In the genomic region with DNA sequence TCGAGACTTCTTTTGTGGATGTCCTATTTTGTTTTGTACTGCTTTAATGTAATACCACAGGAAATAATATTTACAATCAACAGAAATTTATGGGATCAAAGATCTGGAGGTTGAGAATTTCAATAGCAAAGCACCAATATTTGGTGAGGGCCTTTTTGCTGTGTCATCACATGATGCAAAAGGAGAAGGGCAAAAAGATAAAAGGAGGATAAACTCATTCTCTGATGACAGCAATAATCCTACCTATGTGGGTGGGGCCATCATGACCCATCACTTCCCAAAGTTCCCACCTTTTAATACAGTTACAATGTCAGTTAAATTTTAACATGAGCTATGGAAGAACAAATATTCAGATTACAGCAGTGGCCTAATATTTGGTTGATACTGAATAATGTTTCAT, we compare ENCODE assay signal across 23 cellular contexts.
DNase-seq lines count a peak whose midpoint lies in the region; ATAC-seq, FAIRE-seq and TF ChIP-seq lines count a peak whose summit lies in the region.
"Had no signal": no experiment of that assay in that cellular context is flagged by ENCODE, and none has a peak within 500 bp of the region (broad histone marks: within the 10 kb centered on the region; RNA-seq: fewer than 3 reads in every experiment).

No MANE protein-coding gene starts in this region.

- no peak overlapping the region for H3K56ac ChIP-seq in IMR-90 (ENCODE audit: extremely low read depth, insufficient read depth, low read length)

- H2BK20ac ChIP-seq in IMR-90 (ENCODE audit: low read depth, low read length) = no peak overlapping the region

- no peak for TF ChIP-seq EP300 in HepG2 (IDR thresholded peaks at IDR 0.05; ENCODE audit: low read depth in 2 of 2, low read length in 2 of 2)
- no peak for TF ChIP-seq EP300 in HepG2 (CRISPR knock-in tag; IDR thresholded peaks at IDR 0.05; ENCODE audit: borderline replicate concordance)

- H3K9me2 ChIP-seq in SU-DHL-6 (replicated peaks; ENCODE audit: insufficient read depth, low read length) = no peaks in the 10 kb centered on the region

- no peaks in the 10 kb centered on the region for H3F3A ChIP-seq in SU-DHL-6 (ENCODE audit: insufficient read depth)

- peaks cover 31% of the 10 kb centered on the region for H3K9me3 ChIP-seq in HepG2 (ENCODE audit: low read length)
- H3K9me3 ChIP-seq in right lobe of liver = no peaks in the 10 kb centered on the region
- H3K9me3 ChIP-seq in IMR-90 (ENCODE audit: control insufficient read depth, insufficient read depth, low read length) = peaks cover under 1% of the 10 kb centered on the region; the same call in 1 of the 2 replicates
- H3K9me3 ChIP-seq in SU-DHL-6 (ENCODE audit: insufficient read depth, low read length) = peaks cover 9% of the 10 kb centered on the region; the same call in 1 of the 2 replicates
- no peaks in the 10 kb centered on the region for H3K9me3 ChIP-seq in CD4-positive, alpha-beta memory T cell (ENCODE audit: control insufficient read depth in 1 of 2, low read length in 2 of 2)
- H3K9me3 ChIP-seq: BE2C, Caco-2 had no signal

- H3K9ac ChIP-seq in HepG2 (ENCODE audit: insufficient read depth, low read depth, low read length) (no peak overlapping the region), IMR-90 (ENCODE audit: low read depth, low read length) (no peak overlapping the region), SU-DHL-6 (ENCODE audit: low read length) (no peak overlapping the region)
- H3K9ac ChIP-seq: BLaER1 had no signal

- no peak overlapping the region for H3K4me3 Mint-ChIP-seq in CD4-positive, alpha-beta memory T cell
- H3K4me3 Mint-ChIP-seq: CD14-positive monocyte; CD4-positive, CD25-positive, alpha-beta regulatory T cell; CD8-positive, alpha-beta T cell had no signal

- dilution Hi-C loops in IMR-90 (cut with HindIII; ENCODE audit: low sequenced_read_pairs, unreplicated experiment) = no loop called here

- H3K4me1 ChIP-seq in HepG2 (ENCODE audit: insufficient read depth, low read length) = no peaks in the 10 kb centered on the region
- no peaks in the 10 kb centered on the region for H3K4me1 ChIP-seq in right lobe of liver
- H3K4me1 ChIP-seq in IMR-90 (ENCODE audit: control insufficient read depth, insufficient read depth, low read length) = no peaks in the 10 kb centered on the region
- H3K4me1 ChIP-seq in CD4-positive, alpha-beta memory T cell (ENCODE audit: insufficient read depth, low read length) = no peaks in the 10 kb centered on the region
- H3K4me1 ChIP-seq: BE2C, BLaER1, Caco-2 had no signal

- H3K4me1 Mint-ChIP-seq in CD4-positive, alpha-beta memory T cell = no peaks in the 10 kb centered on the region
- H3K4me1 Mint-ChIP-seq: CD14-positive monocyte; CD4-positive, CD25-positive, alpha-beta regulatory T cell had no signal

- no peak for FAIRE-seq in HepG2 (lab: Jason Lieb, UNC)
- FAIRE-seq: D721Med, G401.6, GM12891, GM19239 had no signal

- H4K5ac ChIP-seq in IMR-90 (ENCODE audit: low read depth, low read length) = no peak overlapping the region

- H3K14ac ChIP-seq in IMR-90 (replicated peaks; ENCODE audit: low read depth, low read length) = no peak overlapping the region

- intact Hi-C loops in HepG2 (cut with micrococcal nuclease; ENCODE audit: unreplicated experiment) = no loop called here
- intact Hi-C loops in right lobe of liver (cut with DNase I) = no loop called here
- intact Hi-C loops in IMR-90 (cut with micrococcal nuclease) = no loop called here
- intact Hi-C loops in CD4-positive, alpha-beta memory T cell (cut with micrococcal nuclease) = no loop called here

- H2AK5ac ChIP-seq in IMR-90 (ENCODE audit: low read depth, low read length) = no peak overlapping the region

- H3K36me3 Mint-ChIP-seq in CD4-positive, alpha-beta memory T cell = no peaks in the 10 kb centered on the region
- H3K36me3 Mint-ChIP-seq: CD14-positive monocyte; CD4-positive, CD25-positive, alpha-beta regulatory T cell; CD8-positive, alpha-beta T cell had no signal

- POLR2A ChIA-PET in HepG2 (lab: Yijun Ruan, JAX) = no interaction called here
- POLR2A ChIA-PET in IMR-90 (lab: Charles Lee; ENCODE audit: unreplicated experiment) = no interaction called here
- POLR2A ChIA-PET in CD4-positive, alpha-beta memory T cell (lab: Charles Lee; ENCODE audit: partially characterized antibody) = no interaction called here

- no peak overlapping the region for H2BK5ac ChIP-seq in IMR-90 (ENCODE audit: low read depth, low read length, poor library complexity, severe bottlenecking)

- H3K9me3 Mint-ChIP-seq in CD4-positive, alpha-beta memory T cell = peaks cover 0 to 10% (median 6%) of the 10 kb centered on the region in 8 donors

- in situ Hi-C loops in HepG2 (cut with HindIII; ENCODE audit: extremely low pct_ligation_motif_present, low pct_unique_long_range_greater_than_20kb) (no loop called here), IMR-90 (cut with MboI; ENCODE audit: low sequenced_read_pairs) (no loop called here)

- H3K18ac ChIP-seq in IMR-90 (ENCODE audit: low read depth, low read length) = no peak overlapping the region

- no peak overlapping the region for H2BK120ac ChIP-seq in IMR-90 (ENCODE audit: low read depth, low read length)

- 0% methylated on average over 1 of the region's 1 CpG for WGBS in HepG2 (ENCODE audit: low lambda C conversion rate)
- WGBS in right lobe of liver (ENCODE audit: insufficient coverage, low coverage, low lambda C conversion rate, missing lambda C conversion rate) = 47% methylated on average over 1 of the region's 1 CpG
- no CpG with 5 or more reads among the region's 1 CpG for WGBS in IMR-90 (ENCODE audit: extremely low coverage in 2 of 2, insufficient read length in 1 of 2), 2 experiments

- H4K20me1 ChIP-seq in HepG2 (ENCODE audit: insufficient read depth, low read length) (no peaks in the 10 kb centered on the region), IMR-90 (ENCODE audit: insufficient read depth, low read length) (no peaks in the 10 kb centered on the region), SU-DHL-6 (ENCODE audit: low read depth, low read length) (no peaks in the 10 kb centered on the region)
- H4K20me1 ChIP-seq: BLaER1 had no signal

- no TSS peak for BruUV-seq in HepG2 (replicated peaks; lab: Mats Ljungman, UMichigan)
- BruUV-seq in IMR-90 (replicated peaks; lab: Mats Ljungman, UMichigan) = no TSS peak

- H2AK9ac ChIP-seq in IMR-90 (replicated peaks; ENCODE audit: low read depth, low read length, poor library complexity) = no peak overlapping the region

- H4K8ac ChIP-seq in IMR-90 (ENCODE audit: low read depth in 2 of 2, low read length in 2 of 2) = no peak overlapping the region

- H3K79me2 ChIP-seq in HepG2 (ENCODE audit: insufficient read depth, low read length) = no peaks in the 10 kb centered on the region
- H3K79me2 ChIP-seq in SU-DHL-6 (ENCODE audit: insufficient read depth, low read length) = no peaks in the 10 kb centered on the region

- no peak for TF ChIP-seq RAD21 in HepG2 (CRISPR knock-in tag; IDR thresholded peaks at IDR 0.05)
- no peak for TF ChIP-seq RAD21 in IMR-90 (IDR thresholded peaks at IDR 0.05; ENCODE audit: low read length)

- H3K79me1 ChIP-seq in IMR-90 (ENCODE audit: low read depth in 1 of 2, low read length in 2 of 2) = no peaks in the 10 kb centered on the region

- H2BK15ac ChIP-seq in IMR-90 (ENCODE audit: low read depth, low read length) = no peak overlapping the region

- H3K4me2 ChIP-seq in HepG2 (ENCODE audit: low read depth, low read length) = no peak overlapping the region
- no peak overlapping the region for H3K4me2 ChIP-seq in IMR-90 (ENCODE audit: low read depth, low read length)
- H3K4me2 ChIP-seq in SU-DHL-6 (ENCODE audit: low read depth, low read length, poor library complexity, severe bottlenecking) = no peak overlapping the region
- H3K4me2 ChIP-seq: BLaER1 had no signal

- H3K4me3 ChIP-seq in HepG2 (replicated peaks in 1 of 3; ENCODE audit: insufficient read depth in 1 of 3, low read depth in 2 of 3, low read length in 3 of 3) (no peak overlapping the region), right lobe of liver (no peak overlapping the region), IMR-90 (ENCODE audit: insufficient read depth, low read depth, low read length) (no peak overlapping the region), SU-DHL-6 (ENCODE audit: insufficient read depth, low read length, poor library complexity, severe bottlenecking) (no peak overlapping the region)
- H3K4me3 ChIP-seq in CD4-positive, alpha-beta memory T cell (ENCODE audit: low read length in 2 of 2) = no peak overlapping the region
- H3K4me3 ChIP-seq: BLaER1 had no signal

- TF ChIP-seq POLR2A in HepG2 (IDR thresholded peaks at IDR 0.05; ENCODE audit: insufficient read depth in 1 of 2, low read depth in 2 of 2, low read length in 2 of 2) (no peak), right lobe of liver (IDR thresholded peaks at IDR 0.05) (no peak), IMR-90 (IDR thresholded peaks at IDR 0.05; ENCODE audit: low read depth, low read length) (no peak)

- H4K91ac ChIP-seq in IMR-90 (ENCODE audit: insufficient read depth, low read depth, low read length) = no peak overlapping the region

- no peak for DNase-seq in HepG2 (ENCODE audit: low spot score)
- DNase-seq in right lobe of liver = no peak
- no peak for DNase-seq in IMR-90
- no peak for DNase-seq in CD4-positive, alpha-beta memory T cell
- DNase-seq in GM19240 (ENCODE audit: insufficient read length, low spot score) = no peak
- DNase-seq: ACHN; BE2C; C1 segment of cervical spinal cord; Caco-2; Calu3; CD4-positive, CD25-positive, alpha-beta regulatory T cell; CD8-positive, alpha-beta T cell; DMS79 treated with DMSO at 0.1 percent for 48 hours; GF-D8 had no signal

- CTCF ChIA-PET in HepG2 (lab: Yijun Ruan, JAX; ENCODE audit: low intra/inter-chr PET ratio, low total read pairs) (no interaction called here), IMR-90 (lab: Yijun Ruan, JAX) (no interaction called here)
- CTCF ChIA-PET in CD4-positive, alpha-beta memory T cell (lab: Charles Lee; ENCODE audit: partially characterized antibody) = no interaction called here

- no peak overlapping the region for H3K23ac ChIP-seq in IMR-90 (ENCODE audit: low read depth, low read length)

- no peaks in the 10 kb centered on the region for H3K27me3 Mint-ChIP-seq in CD4-positive, alpha-beta memory T cell
- H3K27me3 Mint-ChIP-seq: CD4-positive, CD25-positive, alpha-beta regulatory T cell had no signal

- TF ChIP-seq CTCF in HepG2 (CRISPR knock-in tag; IDR thresholded peaks at IDR 0.05) (no peak), right lobe of liver (IDR thresholded peaks at IDR 0.05) (no peak), IMR-90 (conservative IDR thresholded peaks at IDR 0.05; ENCODE audit: low read depth, low read length) (no peak), SU-DHL-6 (IDR thresholded peaks at IDR 0.05; ENCODE audit: insufficient read depth, low read length, poor library complexity, severe bottlenecking) (no peak)

- H2AFZ ChIP-seq in HepG2 (ENCODE audit: low read length) = no peak overlapping the region
- H2AFZ ChIP-seq in IMR-90 (replicated peaks; ENCODE audit: low read length, poor library complexity) = no peak overlapping the region
- peak overlapping the region; percentile 8 for H2AFZ ChIP-seq in SU-DHL-6 (ENCODE audit: low read depth, low read length, severe bottlenecking)

- no peaks in the 10 kb centered on the region for H3K9me1 ChIP-seq in IMR-90 (ENCODE audit: insufficient read depth, low read length)

- H3K27ac Mint-ChIP-seq in CD4-positive, alpha-beta memory T cell = no peak overlapping the region
- H3K27ac Mint-ChIP-seq: CD14-positive monocyte; CD4-positive, CD25-positive, alpha-beta regulatory T cell; CD8-positive, alpha-beta T cell had no signal

- H3K27me3 ChIP-seq in HepG2 (ENCODE audit: control insufficient read depth in 1 of 2, insufficient read depth in 2 of 2, low read length in 2 of 2) = no peaks in the 10 kb centered on the region
- no peaks in the 10 kb centered on the region for H3K27me3 ChIP-seq in right lobe of liver
- no peaks in the 10 kb centered on the region for H3K27me3 ChIP-seq in IMR-90 (ENCODE audit: control insufficient read depth, insufficient read depth, low read length)
- no peaks in the 10 kb centered on the region for H3K27me3 ChIP-seq in SU-DHL-6 (ENCODE audit: low read length)
- H3K27me3 ChIP-seq in CD4-positive, alpha-beta memory T cell (ENCODE audit: insufficient read depth, low read length) = no peaks in the 10 kb centered on the region
- H3K27me3 ChIP-seq: BE2C, BLaER1 had no signal

- H3K36me3 ChIP-seq in HepG2 (replicated peaks in 1 of 2; ENCODE audit: control insufficient read depth in 1 of 2, insufficient read depth in 2 of 2, low read length in 2 of 2) (no peaks in the 10 kb centered on the region), right lobe of liver (no peaks in the 10 kb centered on the region), IMR-90 (ENCODE audit: control insufficient read depth, insufficient read depth, low read length) (no peaks in the 10 kb centered on the region), SU-DHL-6 (ENCODE audit: low read length) (no peaks in the 10 kb centered on the region)
- no peaks in the 10 kb centered on the region for H3K36me3 ChIP-seq in CD4-positive, alpha-beta memory T cell (ENCODE audit: insufficient read depth, low read length)
- H3K36me3 ChIP-seq: BE2C, BLaER1 had no signal

- ATAC-seq in HepG2 (no peak), right lobe of liver (no peak), IMR-90 (ENCODE audit: low read depth) (no peak), HG03196 (IDR thresholded peaks at IDR 0.05; ENCODE audit: unreplicated experiment) (no peak)
- ATAC-seq: CD8-positive, alpha-beta T cell had no signal

- no peak overlapping the region for H3K27ac ChIP-seq in HepG2 (ENCODE audit: extremely low read length, insufficient read depth, low read length)
- H3K27ac ChIP-seq in right lobe of liver = no peak overlapping the region
- no peak overlapping the region for H3K27ac ChIP-seq in IMR-90 (ENCODE audit: insufficient read depth, low read length)
- H3K27ac ChIP-seq in SU-DHL-6 (ENCODE audit: low read depth, low read length) = no peak overlapping the region
- H3K27ac ChIP-seq in CD4-positive, alpha-beta memory T cell (ENCODE audit: low read depth, low read length) = no peak overlapping the region
- H3K27ac ChIP-seq: 22Rv1, BLaER1 had no signal

- H3K4ac ChIP-seq in IMR-90 (ENCODE audit: low read depth, low read length) = no peak overlapping the region
